ENCODE assay signal across 10 cellular contexts in genomic region chr2:69083126-69083733, GRCh38.
DNase-seq lines count a peak whose midpoint lies in the region; ATAC-seq and TF ChIP-seq lines count a peak whose summit lies in the region.
"Had no signal": no experiment of that assay in that cellular context is flagged by ENCODE, and none has a peak within 500 bp of the region (broad histone marks: within the 10 kb centered on the region; RNA-seq: fewer than 3 reads in every experiment).

No MANE protein-coding gene starts in this region.

- H3K4me1 ChIP-seq in GM23338 (ENCODE audit: insufficient read depth) = no peaks in the 10 kb centered on the region; the same call in 1 of the 2 replicates
- peaks cover 6 to 56% (median 14%) of the 10 kb centered on the region in 3 donors for H3K4me1 ChIP-seq in gastroesophageal sphincter
- peaks cover 0 to 21% (median 15%) of the 10 kb centered on the region in 6 donors for H3K4me1 ChIP-seq in spleen

- peak overlapping the region; percentile 77 for H3K27ac Mint-ChIP-seq in GM23338
- H3K27ac Mint-ChIP-seq: T-helper 1 cell treated with Interleukin-12 subunit alpha and Interleukin-12 subunit beta and Interleukin-4 antibody, amounts not matched to agents 30 μg/mL and 1 μg/mL, for 36 hours had no signal

- H3F3A ChIP-seq in GM23338 (replicated peaks; ENCODE audit: low read depth) = no peaks in the 10 kb centered on the region

- H3K27ac ChIP-seq in GM23338 (ENCODE audit: low read depth) (no peak overlapping the region), WERI-Rb-1 (peak overlapping the region; percentile 30), gastroesophageal sphincter (peak overlapping the region; percentile 18 to 70 (median 66)), spleen (peak overlapping the region in 7 of 8 donors; percentile 26 to 63 (median 47))

- H3K4me3 ChIP-seq in GM23338 = no peak overlapping the region
- H3K4me3 ChIP-seq in WERI-Rb-1 (ENCODE audit: low read depth, low read length) = no peak overlapping the region
- H3K4me3 ChIP-seq in gastroesophageal sphincter = no peak overlapping the region
- no peak overlapping the region for H3K4me3 ChIP-seq in spleen

- no peak for ATAC-seq in GM23338
- ATAC-seq in gastroesophageal sphincter = peak; percentile 73
- ATAC-seq in HG03439 (IDR thresholded peaks at IDR 0.05; ENCODE audit: unreplicated experiment) = no peak
- ATAC-seq in HG03196 (IDR thresholded peaks at IDR 0.05; ENCODE audit: unreplicated experiment) = no peak
- no peak for ATAC-seq in GM21528 (IDR thresholded peaks at IDR 0.05; ENCODE audit: low FRiP score, unreplicated experiment)
- ATAC-seq in GM21825 (IDR thresholded peaks at IDR 0.05; ENCODE audit: unreplicated experiment) = no peak

- whole genome bisulfite sequencing in gastroesophageal sphincter (ENCODE audit: low coverage in 1 of 2), 2 donors = 48 to 83% methylated on average over 2 of the region's 2 CpGs
- WGBS in spleen, 5 donors = 78 to 92% (median 89%) methylated on average over 2 of the region's 2 CpGs

- H3K4me2 ChIP-seq in GM23338 = no peak overlapping the region

- TF ChIP-seq CTCF in GM23338 (conservative IDR thresholded peaks at IDR 0.05; ENCODE audit: low read depth in 2 of 2) (no peak), WERI-Rb-1 (IDR thresholded peaks at IDR 0.05; ENCODE audit: low read depth, low read length) (no peak), gastroesophageal sphincter (IDR thresholded peaks at IDR 0.05) (no peak), spleen (IDR thresholded peaks at IDR 0.05 in 8 of 11, conservative IDR thresholded peaks at IDR 0.05 in 3 of 11) (no peak)

- intact Hi-C loops in spleen (cut with DNase I; ENCODE audit: low total_unique reads) = no loop called here

- no peak for TF ChIP-seq EP300 in gastroesophageal sphincter (IDR thresholded peaks at IDR 0.05)

- peaks cover 18% of the 10 kb centered on the region for H3K36me3 Mint-ChIP-seq in GM23338 (ENCODE audit: low read depth)

- no peaks in the 10 kb centered on the region for H3K9me3 Mint-ChIP-seq in GM23338
- H3K9me3 Mint-ChIP-seq: T-helper 1 cell treated with Interleukin-12 subunit alpha and Interleukin-12 subunit beta and Interleukin-4 antibody, amounts not matched to agents 30 μg/mL and 1 μg/mL, for 36 hours had no signal

- H3K4me1 Mint-ChIP-seq in GM23338 = no peaks in the 10 kb centered on the region; the same call in 2 of the 3 replicates

- TF ChIP-seq POLR2A in gastroesophageal sphincter (IDR thresholded peaks at IDR 0.05) (no peak), spleen (IDR thresholded peaks at IDR 0.05) (no peak)

- H3K9me3 ChIP-seq in WERI-Rb-1 (ENCODE audit: severe bottlenecking) (no peaks in the 10 kb centered on the region), gastroesophageal sphincter (no peaks in the 10 kb centered on the region), spleen (no peaks in the 10 kb centered on the region)

- H3K27me3 ChIP-seq in GM23338 (ENCODE audit: insufficient read depth) = no peaks in the 10 kb centered on the region
- H3K27me3 ChIP-seq in WERI-Rb-1 (ENCODE audit: insufficient read depth, low read depth, severe bottlenecking) = no peaks in the 10 kb centered on the region
- H3K27me3 ChIP-seq in gastroesophageal sphincter = no peaks in the 10 kb centered on the region
- H3K27me3 ChIP-seq in spleen (replicated peaks in 1 of 7) = peaks cover 0 to 33% (median 0%) of the 10 kb centered on the region in 7 donors

- no peak for DNase-seq in GM23338 (ENCODE audit: low spot score)
- DNase-seq in WERI-Rb-1 = peak; percentile 70
- no peak for DNase-seq in spleen
- DNase-seq: activated naive CD4-positive, alpha-beta T cell treated with anti-CD3 and anti-CD28 coated beads, Interleukin-2, amount 50 U/mL, for 16 hours had no signal

- H3K9me2 ChIP-seq in GM23338 (ENCODE audit: insufficient read depth) = peaks cover 3% of the 10 kb centered on the region; the same call in 1 of the 2 replicates

- H3K36me3 ChIP-seq in GM23338 (ENCODE audit: insufficient read depth) = no peaks in the 10 kb centered on the region
- peaks cover under 1% of the 10 kb centered on the region; the same call in 1 of the 2 replicates for H3K36me3 ChIP-seq in WERI-Rb-1
- H3K36me3 ChIP-seq in gastroesophageal sphincter = peaks cover 0 to 25% of the 10 kb centered on the region in 2 donors
- H3K36me3 ChIP-seq in spleen = peaks cover 0 to 2% (median 0%) of the 10 kb centered on the region in 6 donors

- H2AFZ ChIP-seq in GM23338 = no peak overlapping the region

- H3K4me3 Mint-ChIP-seq in GM23338 = no peak overlapping the region
- H3K4me3 Mint-ChIP-seq: T-helper 1 cell treated with Interleukin-12 subunit alpha and Interleukin-12 subunit beta and Interleukin-4 antibody, amounts not matched to agents 30 μg/mL and 1 μg/mL, for 36 hours had no signal

- H4K20me1 ChIP-seq in GM23338 (replicated peaks; ENCODE audit: insufficient read depth) = no peaks in the 10 kb centered on the region

- no peaks in the 10 kb centered on the region for H3K79me2 ChIP-seq in GM23338 (replicated peaks; ENCODE audit: insufficient read depth)

- H3K27me3 Mint-ChIP-seq in GM23338 (ENCODE audit: insufficient read depth, low read depth, poor library complexity) = peaks cover 4% of the 10 kb centered on the region

TF ChIP-seq in GM23338, 12 proteins besides CTCF, POLR2A, EP300 and RAD21 (continues in another document):
- TF ChIP-seq REST (IDR thresholded peaks at IDR 0.05; ENCODE audit: unreplicated experiment) (no peak), JUNB (IDR thresholded peaks at IDR 0.05; ENCODE audit: unreplicated experiment) (no peak), STAT1 (IDR thresholded peaks at IDR 0.05; ENCODE audit: unreplicated experiment) (no peak), EZH2phosphoT487 (IDR thresholded peaks at IDR 0.05; ENCODE audit: unreplicated experiment) (no peak), POLR2AphosphoS5 (IDR thresholded peaks at IDR 0.05; ENCODE audit: low read depth) (no peak), ZNF331 (CRISPR knock-in tag; IDR thresholded peaks at IDR 0.05; ENCODE audit: low read depth) (no peak), ZNF114 (CRISPR knock-in tag; IDR thresholded peaks at IDR 0.05) (no peak), EZH2 (IDR thresholded peaks at IDR 0.05; ENCODE audit: low read depth, unreplicated experiment) (no peak), NANOG (IDR thresholded peaks at IDR 0.05; ENCODE audit: borderline replicate concordance) (no peak), CREB1 (CRISPR knock-in tag; IDR thresholded peaks at IDR 0.05; ENCODE audit: low read depth) (no peak)
